Comparison of ENCODE assay signal across 10 cellular contexts in the genomic region with DNA sequence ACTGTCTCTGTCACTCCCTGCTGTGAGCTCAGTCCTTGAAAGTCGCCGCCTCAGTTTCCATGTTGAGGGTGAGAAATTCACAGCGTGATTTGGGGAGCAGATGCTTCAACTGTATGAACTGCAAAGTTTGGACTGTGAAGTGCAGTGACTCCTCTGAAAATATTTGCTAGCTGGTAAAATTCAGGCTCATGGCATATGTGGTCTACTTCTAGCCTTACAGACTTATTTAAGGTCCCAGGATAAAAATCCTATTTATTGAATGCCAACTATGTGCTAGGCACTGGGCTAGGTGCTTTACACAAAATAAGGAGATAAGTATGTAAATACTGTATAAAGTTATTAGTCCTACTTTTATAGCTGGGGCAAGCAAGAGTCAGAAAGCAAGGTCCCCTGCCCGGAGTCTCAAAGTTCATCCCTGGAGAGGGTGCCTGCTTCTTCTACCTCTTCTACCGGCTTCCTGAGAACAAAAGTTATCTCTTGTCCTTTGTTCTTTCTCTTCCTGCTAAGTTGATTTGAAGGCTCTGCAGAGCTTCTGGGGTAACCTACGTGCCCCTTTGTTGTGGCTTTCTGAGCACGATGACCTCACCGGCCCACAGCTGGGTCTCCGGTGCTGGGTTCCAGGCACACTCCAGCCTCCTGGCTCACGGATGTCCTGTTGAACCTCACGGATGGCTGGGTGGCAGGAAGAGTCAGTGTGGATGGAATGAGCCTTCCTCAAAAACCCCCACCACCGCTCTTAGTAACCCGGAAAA.
DNase-seq lines count a peak whose midpoint lies in the region; ATAC-seq, FAIRE-seq and TF ChIP-seq lines count a peak whose summit lies in the region.
"Had no signal": no experiment of that assay in that cellular context is flagged by ENCODE, and none has a peak within 500 bp of the region (broad histone marks: within the 10 kb centered on the region; RNA-seq: fewer than 3 reads in every experiment).

No MANE protein-coding gene starts in this region.

- peak; percentile 84 for DNase-seq in Jurkat, Clone E6-1 (ENCODE audit: low read depth, low spot score)
- DNase-seq in activated CD4-positive, alpha-beta memory T cell treated with anti-CD3 and anti-CD28 coated beads, Interleukin-2, amount 10 ng/mL, durations not matched to agents 7 days and 5 days = peak; percentile 42
- peak; percentile 16 to 43 for DNase-seq in stimulated activated CD4-positive, alpha-beta T cell treated with anti-CD3 and anti-CD28 coated beads, Interleukin-4, amount 100 ng/mL, for 4 hours
- DNase-seq in ureter (ENCODE audit: low spot score) (no peak), D721Med (ENCODE audit: insufficient read length, low spot score) (no peak), MG63 (no peak)
- DNase-seq: NCI-H226 had no signal

- no peaks in the 10 kb centered on the region for H3K9me3 Mint-ChIP-seq in activated CD4-positive, alpha-beta memory T cell treated with anti-CD3 and anti-CD28 coated beads, Interleukin-2, amount 10 ng/mL, durations not matched to agents 7 days and 5 days
- H3K9me3 Mint-ChIP-seq in dendritic cell treated with granulocyte-macrophage colony-stimulating factor and Interleukin-4, amounts not matched to agents 40 ng/mL and 50 ng/mL, for 4 days = no peaks in the 10 kb centered on the region
- H3K9me3 Mint-ChIP-seq: IgD-negative memory B cell had no signal

- H3K4me3 ChIP-seq in Jurkat, Clone E6-1 (ENCODE audit: low read length) = peak overlapping the region; percentile 23
- no peak overlapping the region for H3K4me3 ChIP-seq in MG63

- intact Hi-C loops in dendritic cell treated with granulocyte-macrophage colony-stimulating factor and Interleukin-4, amounts not matched to agents 40 ng/mL and 50 ng/mL, for 4 days (cut with micrococcal nuclease) = loop anchor here (5.0 to 10.0 kb wide), 2 partner anchors 38 to 115 kb away; partner anchors contain the start of gene SOCS1

- peaks cover 13% of the 10 kb centered on the region for H3K36me3 ChIP-seq in MG63

- FAIRE-seq in D721Med (lab: Jason Lieb, UNC) = no peak

- POLR2A ChIA-PET in activated CD4-positive, alpha-beta memory T cell treated with anti-CD3 and anti-CD28 coated beads, Interleukin-2, amount 10 ng/mL, durations not matched to agents 7 days and 5 days (lab: Charles Lee) = interaction anchor here (0.9 to 2.3 kb wide), 10 partner anchors 23 to 116 kb away, joined by 3 to 7 read pairs (median 4); partner anchors contain the start of gene SOCS1

- H3K9me3 ChIP-seq in MG63 = no peaks in the 10 kb centered on the region

- CTCF ChIA-PET in activated CD4-positive, alpha-beta memory T cell treated with anti-CD3 and anti-CD28 coated beads, Interleukin-2, amount 10 ng/mL, durations not matched to agents 7 days and 5 days (lab: Charles Lee) = interaction anchor here (1.1 kb wide), 1 partner anchor 10 kb away, joined by 3 read pairs; no protein-coding TSS in a partner anchor

- H3K4me3 Mint-ChIP-seq in activated CD4-positive, alpha-beta memory T cell treated with anti-CD3 and anti-CD28 coated beads, Interleukin-2, amount 10 ng/mL, durations not matched to agents 7 days and 5 days = no peak overlapping the region
- no peak overlapping the region for H3K4me3 Mint-ChIP-seq in dendritic cell treated with granulocyte-macrophage colony-stimulating factor and Interleukin-4, amounts not matched to agents 40 ng/mL and 50 ng/mL, for 4 days
- H3K4me3 Mint-ChIP-seq: IgD-negative memory B cell had no signal

- H3K27me3 ChIP-seq in MG63 = no peaks in the 10 kb centered on the region

- peaks cover 35% of the 10 kb centered on the region for H3K36me3 Mint-ChIP-seq in activated CD4-positive, alpha-beta memory T cell treated with anti-CD3 and anti-CD28 coated beads, Interleukin-2, amount 10 ng/mL, durations not matched to agents 7 days and 5 days (ENCODE audit: low read depth)
- peaks cover 39% of the 10 kb centered on the region for H3K36me3 Mint-ChIP-seq in dendritic cell treated with granulocyte-macrophage colony-stimulating factor and Interleukin-4, amounts not matched to agents 40 ng/mL and 50 ng/mL, for 4 days (ENCODE audit: low read depth)

- no peaks in the 10 kb centered on the region for H3K27me3 Mint-ChIP-seq in activated CD4-positive, alpha-beta memory T cell treated with anti-CD3 and anti-CD28 coated beads, Interleukin-2, amount 10 ng/mL, durations not matched to agents 7 days and 5 days
- H3K27me3 Mint-ChIP-seq in dendritic cell treated with granulocyte-macrophage colony-stimulating factor and Interleukin-4, amounts not matched to agents 40 ng/mL and 50 ng/mL, for 4 days = no peaks in the 10 kb centered on the region
- H3K27me3 Mint-ChIP-seq: IgD-negative memory B cell had no signal

- no peak for TF ChIP-seq CTCF in D721Med (IDR thresholded peaks at IDR 0.05; ENCODE audit: insufficient read depth, missing control alignments)

- no peak for ATAC-seq in HG02970 (IDR thresholded peaks at IDR 0.05; ENCODE audit: low FRiP score, unreplicated experiment)

- peak overlapping the region; percentile 68 for H3K27ac Mint-ChIP-seq in activated CD4-positive, alpha-beta memory T cell treated with anti-CD3 and anti-CD28 coated beads, Interleukin-2, amount 10 ng/mL, durations not matched to agents 7 days and 5 days
- H3K27ac Mint-ChIP-seq in dendritic cell treated with granulocyte-macrophage colony-stimulating factor and Interleukin-4, amounts not matched to agents 40 ng/mL and 50 ng/mL, for 4 days = peak overlapping the region; percentile 41
- H3K27ac Mint-ChIP-seq: IgD-negative memory B cell had no signal

- peaks cover 38% of the 10 kb centered on the region for H3K4me1 Mint-ChIP-seq in activated CD4-positive, alpha-beta memory T cell treated with anti-CD3 and anti-CD28 coated beads, Interleukin-2, amount 10 ng/mL, durations not matched to agents 7 days and 5 days
- peaks cover 68% of the 10 kb centered on the region for H3K4me1 Mint-ChIP-seq in dendritic cell treated with granulocyte-macrophage colony-stimulating factor and Interleukin-4, amounts not matched to agents 40 ng/mL and 50 ng/mL, for 4 days (ENCODE audit: low read depth)

Comparison
In these comparisons a context has a peak if more than half of its experiments do, and no peak if none do; other contexts are left out.
1. DNase-seq: peak in Jurkat, Clone E6-1 (single experiment), activated CD4-positive, alpha-beta memory T cell treated with anti-CD3 and anti-CD28 coated beads, Interleukin-2, amount 10 ng/mL, durations not matched to agents 7 days and 5 days (single experiment) and stimulated activated CD4-positive, alpha-beta T cell treated with anti-CD3 and anti-CD28 coated beads, Interleukin-4, amount 100 ng/mL, for 4 hours (2 of 2); none in ureter (single experiment), D721Med (single experiment) and MG63 (single experiment).